Comparison of ENCODE assay signal across 8 cellular contexts in the genomic region with DNA sequence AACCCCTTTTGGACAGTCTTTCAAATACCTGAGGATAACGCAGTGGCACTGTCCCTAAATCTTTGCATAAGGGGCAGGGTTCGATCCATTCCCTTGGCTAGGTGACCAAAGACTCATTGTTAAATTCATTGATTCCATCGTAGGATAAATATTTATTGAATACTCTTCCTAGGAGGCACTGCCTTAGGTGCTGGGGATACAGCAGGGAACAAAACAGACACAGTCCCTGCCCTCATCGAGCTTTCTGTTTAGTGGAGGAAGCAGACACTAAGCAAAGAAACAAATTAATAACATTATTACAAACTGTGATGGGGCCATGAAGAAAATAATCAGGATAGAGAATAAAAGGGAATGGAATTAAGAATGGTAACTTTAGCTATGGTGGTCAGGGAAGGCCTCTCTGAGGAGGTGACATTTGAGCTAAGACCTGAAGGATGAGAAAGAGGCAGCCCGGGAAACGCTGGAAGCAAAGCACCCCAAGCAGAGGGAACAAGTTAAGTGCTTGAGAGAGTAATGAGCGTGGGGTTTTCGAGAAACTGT. TPM values are rescaled to one million over a fixed set of nuclear protein-coding genes. Genes with fewer than 3 reads are reported as not detected.
A peak's percentile ranks its signal among the peaks of the same experiment; 100 is the strongest.
DNase-seq lines count a peak whose midpoint lies in the region; ATAC-seq and TF ChIP-seq lines count a peak whose summit lies in the region.

No MANE protein-coding gene starts in this region.

- no peaks in the 10 kb centered on the region for H3K9me3 ChIP-seq in muscle layer of colon (ENCODE audit: low read length)

- DNase-seq in Jurkat, Clone E6-1 (ENCODE audit: low read depth, low spot score): no peak
- no peak for DNase-seq in chondrocyte (ENCODE audit: low spot score)
- no peak for DNase-seq in NCI-H187 (lab: John Stamatoyannopoulos, UW)
- DNase-seq in NCI-H146 treated with DMSO at 0.1 percent for 48 hours (lab: John Stamatoyannopoulos, UW; ENCODE audit: unreplicated experiment): no peak

- H3K4me3 Mint-ChIP-seq in chondrocyte (ENCODE audit: unreplicated experiment): peak overlapping the region; percentile 89

- H3K4me1 ChIP-seq in ACC112 (ENCODE audit: control insufficient read depth, insufficient read depth, low read length, unreplicated experiment) (peaks cover 13% of the 10 kb centered on the region), muscle layer of colon (ENCODE audit: insufficient read depth, low read length) (peaks cover 16% of the 10 kb centered on the region)

- ATAC-seq in GM21529 (IDR thresholded peaks at IDR 0.05; ENCODE audit: unreplicated experiment) (no peak), HG02938 (IDR thresholded peaks at IDR 0.05; ENCODE audit: unreplicated experiment) (no peak)

- TF ChIP-seq CTCF in chondrocyte (IDR thresholded peaks at IDR 0.05): no peak

- H2AFZ ChIP-seq in ACC112 (ENCODE audit: low read length, unreplicated experiment): no peak overlapping the region

- no peaks in the 10 kb centered on the region for H3K27me3 ChIP-seq in ACC112 (ENCODE audit: insufficient read depth, low read length)
- no peaks in the 10 kb centered on the region for H3K27me3 ChIP-seq in muscle layer of colon (ENCODE audit: control insufficient read depth in 1 of 2, insufficient read depth in 2 of 2, low read length in 2 of 2)

- H3K27ac Mint-ChIP-seq in chondrocyte (ENCODE audit: unreplicated experiment): peak overlapping the region; percentile 91

- H3K4me1 Mint-ChIP-seq in chondrocyte (ENCODE audit: low read depth): peaks cover 20% of the 10 kb centered on the region

- H3K9ac ChIP-seq in muscle layer of colon (ENCODE audit: low read length): peak overlapping the region; percentile 17

- H3K4me3 ChIP-seq in ACC112 (ENCODE audit: low read depth, low read length): peak overlapping the region; percentile 85
- H3K4me3 ChIP-seq in Jurkat, Clone E6-1 (ENCODE audit: low read length): peak overlapping the region; percentile 67
- peak overlapping the region; percentile 73 to 76 for H3K4me3 ChIP-seq in muscle layer of colon (ENCODE audit: low read depth in 1 of 2, low read length in 2 of 2)

- H3K36me3 ChIP-seq in ACC112 (ENCODE audit: insufficient read depth, low read length) (no peaks in the 10 kb centered on the region), muscle layer of colon (ENCODE audit: insufficient read depth, low read length) (peaks cover 21% of the 10 kb centered on the region)

- H3K27ac ChIP-seq in ACC112 (ENCODE audit: low read depth, low read length) (peak overlapping the region; percentile 93), muscle layer of colon (ENCODE audit: low read depth, low read length) (peak overlapping the region; percentile 88)

- no peaks in the 10 kb centered on the region for H3K27me3 Mint-ChIP-seq in chondrocyte (ENCODE audit: low read depth)

- H3K36me3 Mint-ChIP-seq in chondrocyte (ENCODE audit: low read depth): peaks cover 16% of the 10 kb centered on the region

- peaks cover 4% of the 10 kb centered on the region for H3K79me2 ChIP-seq in ACC112 (ENCODE audit: control insufficient read depth, insufficient read depth, low read length, unreplicated experiment)

- no peaks in the 10 kb centered on the region for H3K9me3 Mint-ChIP-seq in chondrocyte (ENCODE audit: low read depth)

RNA-seq across cellular contexts. Expression of gene B3GAT3, which starts 0.7 kb away (rescaled TPM):
- polyA plus RNA-seq in Jurkat, Clone E6-1 (2012; ENCODE audit: insufficient read depth, insufficient read length): 58.8 TPM
- 35.3 to 40.1 TPM (median 37.7 TPM) in 3 replicates for total RNA-seq in chondrocyte

RNA-seq across cellular contexts. Expression of gene ROM1, which starts 8.0 kb away (rescaled TPM):
- polyA plus RNA-seq in Jurkat, Clone E6-1 (2012; ENCODE audit: insufficient read depth, insufficient read length): 2.4 TPM
- total RNA-seq in chondrocyte: 2.4 to 5.8 TPM (median 3.5 TPM) in 3 replicates

RNA-seq across cellular contexts. Expression of gene EML3, which starts 8.5 kb away (rescaled TPM):
- 69.3 TPM for polyA plus RNA-seq in Jurkat, Clone E6-1 (2012; ENCODE audit: insufficient read depth, insufficient read length)
- total RNA-seq in chondrocyte: 55.2 to 76.6 TPM (median 58.9 TPM) in 3 replicates

RNA-seq across cellular contexts. Expression of gene MTA2, which starts 19.4 kb away (rescaled TPM):
- 194 TPM for polyA plus RNA-seq in Jurkat, Clone E6-1 (2012; ENCODE audit: insufficient read depth, insufficient read length)
- total RNA-seq in chondrocyte: 81.7 to 89.3 TPM (median 83.0 TPM) in 3 replicates

RNA-seq across cellular contexts. Expression of gene GANAB, which starts 25.3 kb away (rescaled TPM):
- 268 TPM for polyA plus RNA-seq in Jurkat, Clone E6-1 (2012; ENCODE audit: insufficient read depth, insufficient read length)
- total RNA-seq in chondrocyte: 348 to 394 TPM (median 359 TPM) in 3 replicates
